In the genomic region with DNA sequence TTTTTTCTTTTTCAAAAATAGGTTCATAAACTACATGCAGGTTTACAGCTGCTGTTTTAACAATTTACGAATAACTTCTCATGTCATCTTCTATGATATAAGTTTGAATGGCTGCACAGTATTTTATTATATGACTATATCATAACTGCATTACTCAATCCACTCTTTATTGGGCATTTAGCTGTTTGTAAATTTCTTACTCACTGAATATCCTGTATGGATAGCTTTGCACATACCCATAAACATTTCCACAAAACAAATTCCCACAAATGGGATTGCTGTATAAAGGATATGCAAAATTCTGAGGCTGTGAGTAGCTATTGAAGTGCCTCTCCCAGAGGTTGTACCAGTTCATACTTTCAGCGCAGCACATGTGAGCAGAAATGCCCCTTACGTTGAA, we compare ENCODE assay signal across 24 cellular contexts. TPM values are rescaled to one million over a fixed set of nuclear protein-coding genes. Genes with fewer than 3 reads are reported as not detected.
DNase-seq lines count a peak whose midpoint lies in the region; ATAC-seq and TF ChIP-seq lines count a peak whose summit lies in the region.
"Had no signal": no experiment of that assay in that cellular context is flagged by ENCODE, and none has a peak within 500 bp of the region (broad histone marks: within the 10 kb centered on the region; RNA-seq: fewer than 3 reads in every experiment).

No MANE protein-coding gene starts in this region.

- no peaks in the 10 kb centered on the region for H3K36me3 Mint-ChIP-seq in activated naive CD8-positive, alpha-beta T cell treated with anti-CD3 and anti-CD28 coated beads for 36 hours
- H3K36me3 Mint-ChIP-seq: CD4-positive, alpha-beta memory T cell; CD8-positive, alpha-beta memory T cell had no signal

- intact Hi-C loops in left colon (cut with DNase I, micrococcal nuclease): no loop called here
- intact Hi-C loops in mucosa of descending colon (cut with DNase I, micrococcal nuclease): no loop called here

- DNase-seq in RWPE2 (ENCODE audit: low spot score) (no peak), left colon (no peak), mucosa of descending colon (no peak), globus pallidus (ENCODE audit: low spot score) (no peak)
- no peak for DNase-seq in stimulated activated naive CD4-positive, alpha-beta T cell (lab: John Stamatoyannopoulos, UW)
- no peak for DNase-seq in activated naive CD8-positive, alpha-beta T cell treated with anti-CD3 and anti-CD28 coated beads for 36 hours
- DNase-seq: 8988T; ACHN; BE2C; C1 segment of cervical spinal cord; CD4-positive, alpha-beta memory T cell; CD4-positive, CD25-positive, alpha-beta regulatory T cell; CD8-positive, alpha-beta memory T cell; COR-L47; DMS 273 treated with DMSO at 0.1 percent for 48 hours; DMS153; DMS53; DMS79; DND-41; EL; GDM1 had no signal

- ATAC-seq in RWPE2 (ENCODE audit: low read depth) (no peak), left colon (peak; percentile 75), mucosa of descending colon (peak; percentile 59)
- ATAC-seq: GM12878 had no signal

- peaks cover 8% of the 10 kb centered on the region for H3K4me1 ChIP-seq in RWPE2 (ENCODE audit: insufficient read depth, poor library complexity, severe bottlenecking)
- H3K4me1 ChIP-seq in mucosa of descending colon (ENCODE audit: low read depth): no peaks in the 10 kb centered on the region
- H3K4me1 ChIP-seq: BE2C, BLaER1 had no signal

- H3K9me3 Mint-ChIP-seq in activated naive CD8-positive, alpha-beta T cell treated with anti-CD3 and anti-CD28 coated beads for 36 hours: no peaks in the 10 kb centered on the region
- H3K9me3 Mint-ChIP-seq: CD14-positive monocyte; CD4-positive, CD25-positive, alpha-beta regulatory T cell; CD8-positive, alpha-beta memory T cell had no signal

- no peak overlapping the region for H3K27ac Mint-ChIP-seq in activated naive CD8-positive, alpha-beta T cell treated with anti-CD3 and anti-CD28 coated beads for 36 hours
- H3K27ac Mint-ChIP-seq: CD14-positive monocyte; CD4-positive, alpha-beta memory T cell; CD4-positive, CD25-positive, alpha-beta regulatory T cell; CD8-positive, alpha-beta memory T cell had no signal

- no peak overlapping the region for H3K4me3 ChIP-seq in RWPE2 (ENCODE audit: severe bottlenecking)
- no peak overlapping the region for H3K4me3 ChIP-seq in mucosa of descending colon
- H3K4me3 ChIP-seq: BLaER1, GM12878 had no signal

- H3K27me3 ChIP-seq in RWPE2 (ENCODE audit: insufficient read depth, poor library complexity, severe bottlenecking): no peaks in the 10 kb centered on the region
- H3K27me3 ChIP-seq: BE2C, BLaER1 had no signal

- no peak for TF ChIP-seq CTCF in RWPE2 (IDR thresholded peaks at IDR 0.05; ENCODE audit: poor library complexity, severe bottlenecking)
- no peak for TF ChIP-seq CTCF in mucosa of descending colon (IDR thresholded peaks at IDR 0.05)

- H3K4me1 Mint-ChIP-seq in activated naive CD8-positive, alpha-beta T cell treated with anti-CD3 and anti-CD28 coated beads for 36 hours: no peaks in the 10 kb centered on the region
- H3K4me1 Mint-ChIP-seq: CD14-positive monocyte; CD4-positive, alpha-beta memory T cell; CD8-positive, alpha-beta memory T cell had no signal

- peak overlapping the region; percentile 54 for H3K27ac ChIP-seq in RWPE2 (ENCODE audit: poor library complexity, severe bottlenecking)
- H3K27ac ChIP-seq: BLaER1 had no signal

- peaks cover 4% of the 10 kb centered on the region for H3K27me3 Mint-ChIP-seq in activated naive CD8-positive, alpha-beta T cell treated with anti-CD3 and anti-CD28 coated beads for 36 hours
- H3K27me3 Mint-ChIP-seq: CD4-positive, CD25-positive, alpha-beta regulatory T cell had no signal

- H3K36me3 ChIP-seq in RWPE2 (ENCODE audit: low read depth) (peaks cover 46% of the 10 kb centered on the region), mucosa of descending colon (ENCODE audit: low read depth) (no peaks in the 10 kb centered on the region)
- H3K36me3 ChIP-seq: BE2C, BLaER1 had no signal

- H3K9me3 ChIP-seq in RWPE2 (ENCODE audit: severe bottlenecking) (no peaks in the 10 kb centered on the region), mucosa of descending colon (no peaks in the 10 kb centered on the region)
- H3K9me3 ChIP-seq: BE2C, BLaER1 had no signal

- no peak overlapping the region for H3K4me3 Mint-ChIP-seq in activated naive CD8-positive, alpha-beta T cell treated with anti-CD3 and anti-CD28 coated beads for 36 hours
- H3K4me3 Mint-ChIP-seq: CD14-positive monocyte; CD4-positive, alpha-beta memory T cell; CD4-positive, CD25-positive, alpha-beta regulatory T cell; CD8-positive, alpha-beta memory T cell had no signal

RNA-seq across cellular contexts. Expression of gene TTC23, which starts 25.0 kb away (rescaled TPM):
- total RNA-seq in left colon (10 to 100 TPM; 16.0 to 18.6 TPM), mucosa of descending colon (10 to 100 TPM; 17.1 to 26.8 (median 19.6) TPM)
- total RNA-seq in activated naive CD8-positive, alpha-beta T cell treated with anti-CD3 and anti-CD28 coated beads for 36 hours: 1 to 10 TPM; 3.7 to 4.2 TPM

RNA-seq across cellular contexts. Expression of gene LRRC28, which starts 26.9 kb away (rescaled TPM):
- total RNA-seq in left colon (10 to 100 TPM; 24.8 to 32.2 TPM), mucosa of descending colon (10 to 100 TPM; 26.0 to 41.6 (median 27.7) TPM)
- 10 to 100 TPM in 1 of 2 experiments, 1 to 10 TPM in 1; 9.9 to 12.4 TPM for total RNA-seq in activated naive CD8-positive, alpha-beta T cell treated with anti-CD3 and anti-CD28 coated beads for 36 hours
